In genomic region chr20:57048027-57048869, GRCh38 we compare ENCODE assay signal across 8 cellular contexts.
A peak's percentile ranks its signal among the peaks of the same experiment; 100 is the strongest.
DNase-seq lines count a peak whose midpoint lies in the region; ATAC-seq and TF ChIP-seq lines count a peak whose summit lies in the region.

No MANE protein-coding gene starts in this region.

- DNase-seq in activated T-cell treated with anti-CD3 and anti-CD28 coated beads for 48 hours (ENCODE audit: low read depth) (peak; percentile 21), Karpas-422 (peak; percentile 81), astrocyte of the cerebellum (ENCODE audit: low read depth) (no peak), left lobe of liver (ENCODE audit: low spot score) (no peak)
- DNase-seq in activated T-cell treated with anti-CD3 and anti-CD28 coated beads, Interleukin-2, amount 50 U/mL, for 1 hour = no peak

- no peak overlapping the region for H3K4me3 ChIP-seq in Karpas-422 (ENCODE audit: low read length)
- H3K4me3 ChIP-seq in astrocyte of the cerebellum (ENCODE audit: low read depth, low read length) = no peak overlapping the region

- peak; percentile 58 for TF ChIP-seq CTCF in astrocyte of the cerebellum (IDR thresholded peaks at IDR 0.05; ENCODE audit: low read depth, low read length, missing control alignments)

- H3K36me3 ChIP-seq in Karpas-422 (ENCODE audit: insufficient read depth, low read length) = no peaks in the 10 kb centered on the region

- peaks cover 6% of the 10 kb centered on the region; the same call in 1 of the 2 replicates for H3K4me1 ChIP-seq in Karpas-422 (ENCODE audit: low read length)

- ATAC-seq in left lobe of liver (peak; percentile 74), HG03520 (IDR thresholded peaks at IDR 0.05; ENCODE audit: unreplicated experiment) (no peak), GM18873 (IDR thresholded peaks at IDR 0.05; ENCODE audit: low FRiP score, unreplicated experiment) (no peak), GM21447 (IDR thresholded peaks at IDR 0.05; ENCODE audit: unreplicated experiment) (no peak)

- H3K27ac ChIP-seq in Karpas-422 (ENCODE audit: low read length) = no peak overlapping the region

- H4K20me1 ChIP-seq in Karpas-422 (ENCODE audit: insufficient read depth, low read depth, low read length) = no peaks in the 10 kb centered on the region

- no peaks in the 10 kb centered on the region for H3K79me2 ChIP-seq in Karpas-422 (ENCODE audit: low read length)

- no peaks in the 10 kb centered on the region for H3K9me3 ChIP-seq in Karpas-422 (ENCODE audit: low read length)

- no peak overlapping the region for H2AFZ ChIP-seq in Karpas-422 (ENCODE audit: low read length)

- no peak overlapping the region for H3K9ac ChIP-seq in Karpas-422 (ENCODE audit: low read length)

- H3K4me2 ChIP-seq in Karpas-422 (ENCODE audit: low read depth, low read length, poor library complexity, severe bottlenecking) = no peak overlapping the region

- H3K27me3 ChIP-seq in Karpas-422 (ENCODE audit: low read length) = no peaks in the 10 kb centered on the region

- H3K9me2 ChIP-seq in Karpas-422 (replicated peaks; ENCODE audit: insufficient read depth, low read length) = no peaks in the 10 kb centered on the region

- in situ Hi-C loops in astrocyte of the cerebellum (cut with HindIII; ENCODE audit: low sequenced_read_pairs) = no loop called here

Comparison
In these comparisons a context has a peak if more than half of its experiments do, and no peak if none do; other contexts are left out.
1. DNase-seq: peak in activated T-cell treated with anti-CD3 and anti-CD28 coated beads for 48 hours (single experiment) and Karpas-422 (single experiment); none in activated T-cell treated with anti-CD3 and anti-CD28 coated beads, Interleukin-2, amount 50 U/mL, for 1 hour (single experiment), astrocyte of the cerebellum (single experiment) and left lobe of liver (single experiment).